Comparison of ENCODE assay signal across 8 cellular contexts in genomic region chr17:63550816-63551639, GRCh38. TPM values are rescaled to one million over a fixed set of nuclear protein-coding genes. Genes with fewer than 3 reads are reported as not detected.
DNase-seq lines count a peak whose midpoint lies in the region; ATAC-seq and TF ChIP-seq lines count a peak whose summit lies in the region.

No MANE protein-coding gene starts in this region.

- POLR2A ChIA-PET in activated B cell treated with CpG ODN at 0.5 μM for 24 hours (lab: Charles Lee) = interaction anchor here (0.6 to 2.6 kb wide), 18 partner anchors 17 to 595 kb away, joined by 3 to 25 read pairs (median 4); partner anchors contain the start of genes CCDC47, CYB561, DDX42 and MAP3K3

- no peaks in the 10 kb centered on the region for H3K27me3 ChIP-seq in fibroblast of lung (ENCODE audit: control insufficient read depth, insufficient read depth, low read length)

- H2AFZ ChIP-seq in fibroblast of lung (ENCODE audit: low read length) = peak overlapping the region; percentile 21

- peaks cover 3% of the 10 kb centered on the region for H4K20me1 ChIP-seq in fibroblast of lung (ENCODE audit: control insufficient read depth, extremely low read depth, insufficient read depth, low read length)

- H3K4me1 ChIP-seq in fibroblast of lung (ENCODE audit: control insufficient read depth, extremely low read depth, insufficient read depth, low read length) = peaks cover 8% of the 10 kb centered on the region

- no peaks in the 10 kb centered on the region for H3K36me3 ChIP-seq in fibroblast of lung (ENCODE audit: control insufficient read depth, insufficient read depth, low read length)

- H3K9me3 Mint-ChIP-seq in activated B cell treated with CpG ODN at 0.5 μM for 24 hours = no peaks in the 10 kb centered on the region
- H3K9me3 Mint-ChIP-seq in neural crest cell = no peaks in the 10 kb centered on the region

- H3K36me3 Mint-ChIP-seq in activated B cell treated with CpG ODN at 0.5 μM for 24 hours (ENCODE audit: low read depth) = peaks cover 28% of the 10 kb centered on the region
- no peaks in the 10 kb centered on the region for H3K36me3 Mint-ChIP-seq in neural crest cell (ENCODE audit: low read depth)

- no peaks in the 10 kb centered on the region for H3K9me3 ChIP-seq in fibroblast of lung (ENCODE audit: control insufficient read depth, insufficient read depth, low read depth, low read length)

- H3K4me3 ChIP-seq in fibroblast of lung (replicated peaks in 1 of 4; ENCODE audit: control extremely low read depth in 1 of 4, insufficient read depth in 1 of 4, low read depth in 3 of 4, low read length in 4 of 4) = peak overlapping the region; percentile 54 to 93 (median 78)

- H3K9ac ChIP-seq in fibroblast of lung (ENCODE audit: insufficient read depth, low read length) = peak overlapping the region; percentile 77

- no peaks in the 10 kb centered on the region for H3K27me3 Mint-ChIP-seq in activated B cell treated with CpG ODN at 0.5 μM for 24 hours
- no peaks in the 10 kb centered on the region for H3K27me3 Mint-ChIP-seq in neural crest cell (ENCODE audit: low read depth)

- H3K4me1 Mint-ChIP-seq in activated B cell treated with CpG ODN at 0.5 μM for 24 hours = peaks cover 64% of the 10 kb centered on the region
- H3K4me1 Mint-ChIP-seq in neural crest cell = peaks cover 28% of the 10 kb centered on the region

- DNase-seq in NCI-H1105 (lab: John Stamatoyannopoulos, UW) (peak; percentile 50), activated B cell treated with CpG ODN at 0.5 μM for 24 hours (no peak), fibroblast of lung (ENCODE audit: low read depth in 2 of 2) (peak; percentile 20 to 58), neural crest cell (ENCODE audit: low read depth, low spot score) (peak; percentile 30), globus pallidus (ENCODE audit: low spot score) (no peak), T1000 (lab: John Stamatoyannopoulos, UW) (no peak)

- intact Hi-C loops in activated B cell treated with CpG ODN at 0.5 μM for 24 hours (cut with micrococcal nuclease) = loop anchor here (1.0 to 5.0 kb wide), 10 partner anchors 49 to 956 kb away; partner anchors contain the start of genes CCDC47, CEP95, CYB561 and DDX5

- peak overlapping the region; percentile 92 for H3K4me2 ChIP-seq in fibroblast of lung (ENCODE audit: extremely low read depth, insufficient read depth, low read length)

- H3K27ac Mint-ChIP-seq in activated B cell treated with CpG ODN at 0.5 μM for 24 hours = peak overlapping the region; percentile 95
- H3K27ac Mint-ChIP-seq in neural crest cell (ENCODE audit: unreplicated experiment) = peak overlapping the region; percentile 96

- H3K4me3 Mint-ChIP-seq in activated B cell treated with CpG ODN at 0.5 μM for 24 hours (peak overlapping the region; percentile 99), neural crest cell (peak overlapping the region; percentile 98)

- TF ChIP-seq CTCF in C4-2B (conservative IDR thresholded peaks at IDR 0.05) = no peak
- no peak for TF ChIP-seq CTCF in activated B cell treated with CpG ODN at 0.5 μM for 24 hours (IDR thresholded peaks at IDR 0.05)
- TF ChIP-seq CTCF in fibroblast of lung (conservative IDR thresholded peaks at IDR 0.05 in 1 of 2, IDR thresholded peaks at IDR 0.05 in 1 of 2; ENCODE audit: low read depth in 1 of 2, low read length in 2 of 2) = no peak
- TF ChIP-seq CTCF in neural crest cell (conservative IDR thresholded peaks at IDR 0.05) = no peak

- peak overlapping the region; percentile 90 for H3K27ac ChIP-seq in C4-2B
- H3K27ac ChIP-seq in fibroblast of lung (ENCODE audit: insufficient read depth, low read length) = peak overlapping the region; percentile 77

- CTCF ChIA-PET in activated B cell treated with CpG ODN at 0.5 μM for 24 hours (lab: Charles Lee) = interaction anchor here (2.3 kb wide), 1 partner anchor 125 kb away, joined by 5 read pairs; no protein-coding TSS in a partner anchor

- peaks cover 56% of the 10 kb centered on the region for H3K79me2 ChIP-seq in fibroblast of lung (ENCODE audit: control insufficient read depth, insufficient read depth, low read length)

- ATAC-seq in GM19324 (IDR thresholded peaks at IDR 0.05; ENCODE audit: low FRiP score, unreplicated experiment) = peak; percentile 9
- no peak for ATAC-seq in activated B cell treated with CpG ODN at 0.5 μM for 24 hours (ENCODE audit: low read depth)

RNA-seq across cellular contexts. Expression of gene DCAF7, which starts 0.8 kb away (rescaled TPM):
- total RNA-seq in activated B cell treated with CpG ODN at 0.5 μM for 24 hours (91.9 and 103 TPM in 2 replicates), fibroblast of lung (10.0 and 13.9 TPM in 2 replicates), neural crest cell (146 TPM in 2 replicates)
- 38.8 and 42.6 TPM in 2 replicates for polyA plus RNA-seq in fibroblast of lung
- polyA plus RNA-seq in fibroblast of lung (2012) = 35.6 and 39.3 TPM in 2 replicates
- polyA minus RNA-seq in fibroblast of lung (ENCODE audit: low replicate concordance) = 146 and 204 TPM in 2 replicates

RNA-seq across cellular contexts. Expression of gene KCNH6, which starts 27.9 kb away (rescaled TPM):
- total RNA-seq in activated B cell treated with CpG ODN at 0.5 μM for 24 hours (not detected in 2 replicates), fibroblast of lung (not detected in 2 replicates), neural crest cell (0.12 TPM in 1 of 2 replicates, not detected in the other)
- not detected in 2 replicates for polyA plus RNA-seq in fibroblast of lung
- polyA plus RNA-seq in fibroblast of lung (2012) = not detected in 2 replicates
- polyA minus RNA-seq in fibroblast of lung (ENCODE audit: low replicate concordance) = not detected in 2 replicates

RNA-seq across cellular contexts. Expression of gene TACO1, which starts 49.7 kb away (rescaled TPM):
- total RNA-seq in activated B cell treated with CpG ODN at 0.5 μM for 24 hours (19.1 and 23.5 TPM in 2 replicates), fibroblast of lung (18.7 and 20.3 TPM in 2 replicates), neural crest cell (24.3 and 24.4 TPM in 2 replicates)
- 26.9 and 35.1 TPM in 2 replicates for polyA plus RNA-seq in fibroblast of lung
- 23.7 and 35.3 TPM in 2 replicates for polyA plus RNA-seq in fibroblast of lung (2012)
- polyA minus RNA-seq in fibroblast of lung (ENCODE audit: low replicate concordance) = 15.9 and 19.2 TPM in 2 replicates

Comparison
In these comparisons a context has a peak if more than half of its experiments do, and no peak if none do; other contexts are left out.
1. DNase-seq: peak in NCI-H1105 (single experiment), fibroblast of lung (2 of 2) and neural crest cell (single experiment); none in activated B cell treated with CpG ODN at 0.5 μM for 24 hours (single experiment), globus pallidus (single experiment) and T1000 (single experiment).